ENCODE assay signal across 37 cellular contexts in genomic region chr7:68119411-68119810, GRCh38.
"Had no signal": no experiment of that assay in that cellular context is flagged by ENCODE, and none has a peak within 500 bp of the region (broad histone marks: within the 10 kb centered on the region; RNA-seq: fewer than 3 reads in every experiment).

No MANE protein-coding gene starts in this region.

- H3K4me3 ChIP-seq: adrenal gland, ascending aorta, body of pancreas, breast epithelium, cardiac muscle cell had no signal

- H3K4me1 ChIP-seq: adrenal gland, ascending aorta, body of pancreas, breast epithelium had no signal

- ATAC-seq: activated naive CD4-positive, alpha-beta T cell treated with anti-CD3 and anti-CD28 coated beads, Interleukin-2, amount 50 U/mL, for 72 hours; activated naive CD8-positive, alpha-beta T cell treated with anti-CD3 and anti-CD28 coated beads, Interleukin-2, amount 50 U/mL, for 24 hours; activated T-cell treated with anti-CD3 and anti-CD28 coated beads, Interleukin-2, amount 50 U/mL, for 4 hours; activated T-cell treated with anti-CD3 and anti-CD28 coated beads, Interleukin-2, amount 50 U/mL, for 72 hours; activated T-helper 17 cell treated with anti-CD3 and anti-CD28 coated beads, Interleukin-2, amount 50 U/mL, for 72 hours; body of pancreas had no signal

- H3K36me3 Mint-ChIP-seq: activated naive CD4-positive, alpha-beta T cell treated with anti-CD3 and anti-CD28 coated beads, Interleukin-2, amount 10 ng/mL, durations not matched to agents 7 days and 5 days; activated naive CD4-positive, alpha-beta T cell treated with anti-CD3 and anti-CD28 coated beads, Interleukin-2, amount 50 U/mL, for 24 hours; activated naive CD8-positive, alpha-beta T cell; activated naive CD8-positive, alpha-beta T cell treated with anti-CD3 and anti-CD28 coated beads for 36 hours; activated naive CD8-positive, alpha-beta T cell treated with anti-CD3 and anti-CD28 coated beads, Interleukin-2, amount 10 ng/mL, durations not matched to agents 7 days and 5 days; brain had no signal

- H3K9me3 ChIP-seq: adrenal gland, ascending aorta had no signal

- H3K27ac ChIP-seq: adrenal gland, ascending aorta, body of pancreas, brain microvascular endothelial cell, breast epithelium, cardiac muscle cell had no signal

- H3K27ac Mint-ChIP-seq: activated naive CD4-positive, alpha-beta T cell treated with anti-CD3 and anti-CD28 coated beads for 36 hours; activated naive CD4-positive, alpha-beta T cell treated with anti-CD3 and anti-CD28 coated beads, Interleukin-2, amount 10 ng/mL, durations not matched to agents 7 days and 5 days; activated naive CD4-positive, alpha-beta T cell treated with anti-CD3 and anti-CD28 coated beads, Interleukin-2, amount 50 U/mL, for 24 hours; activated naive CD4-positive, alpha-beta T cell treated with anti-CD3 and anti-CD28 coated beads, Interleukin-2, amount 50 U/mL, for 72 hours; activated naive CD8-positive, alpha-beta T cell; activated naive CD8-positive, alpha-beta T cell treated with anti-CD3 and anti-CD28 coated beads for 36 hours; activated naive CD8-positive, alpha-beta T cell treated with anti-CD3 and anti-CD28 coated beads, Interleukin-2, amount 10 ng/mL, durations not matched to agents 7 days and 5 days; activated naive CD8-positive, alpha-beta T cell treated with anti-CD3 and anti-CD28 coated beads, Interleukin-2, amount 50 U/mL, for 24 hours; activated T-cell treated with anti-CD3 and anti-CD28 coated beads, Interleukin-2, amount 50 U/mL, for 24 hours; activated T-cell treated with anti-CD3 and anti-CD28 coated beads, Interleukin-2, amount 50 U/mL, for 72 hours; activated T-helper 1 cell treated with anti-CD3 and anti-CD28 coated beads, Interleukin-12 subunit alpha, Interleukin-12 subunit beta, Interleukin-2, Interleukin-4 antibody, amounts not matched to agents 30 ng/mL and 10 ng/mL and 1 ng/mL, durations not matched to agents 14 hours and 24 hours and 36 hours; activated T-helper 17 cell treated with anti-CD3 and anti-CD28 coated beads, Interleukin-2, amount 50 U/mL, for 72 hours; activated T-helper 2 cell treated with anti-CD3 and anti-CD28 coated beads, Interferon-gamma antibody, Interleukin-2, Interleukin-4, amounts not matched to agents 10 μg/mL and 5 μg/mL and 100 μg/mL, durations not matched to agents 14 hours and 24 hours and 36 hours; brain had no signal

- H3K27me3 ChIP-seq: adrenal gland, ascending aorta, body of pancreas, brain microvascular endothelial cell, breast epithelium, cardiac muscle cell had no signal

- H3K27me3 Mint-ChIP-seq: activated naive CD4-positive, alpha-beta T cell treated with anti-CD3 and anti-CD28 coated beads, Interleukin-2, amount 10 ng/mL, durations not matched to agents 7 days and 5 days; activated naive CD4-positive, alpha-beta T cell treated with anti-CD3 and anti-CD28 coated beads, Interleukin-2, amount 50 U/mL, for 24 hours; activated naive CD8-positive, alpha-beta T cell; activated naive CD8-positive, alpha-beta T cell treated with anti-CD3 and anti-CD28 coated beads for 36 hours; activated naive CD8-positive, alpha-beta T cell treated with anti-CD3 and anti-CD28 coated beads, Interleukin-2, amount 10 ng/mL, durations not matched to agents 7 days and 5 days; activated naive CD8-positive, alpha-beta T cell treated with anti-CD3 and anti-CD28 coated beads, Interleukin-2, amount 50 U/mL, for 24 hours; activated T-cell treated with anti-CD3 and anti-CD28 coated beads, Interleukin-2, amount 50 U/mL, for 24 hours; activated T-helper 17 cell treated with anti-CD3 and anti-CD28 coated beads, Interleukin-2, amount 50 U/mL, for 72 hours; brain; central memory CD8-positive, alpha-beta T cell had no signal

- H3K4me3 Mint-ChIP-seq: activated naive CD4-positive, alpha-beta T cell treated with anti-CD3 and anti-CD28 coated beads for 36 hours; activated naive CD4-positive, alpha-beta T cell treated with anti-CD3 and anti-CD28 coated beads, Interleukin-2, amount 10 ng/mL, durations not matched to agents 7 days and 5 days; activated naive CD4-positive, alpha-beta T cell treated with anti-CD3 and anti-CD28 coated beads, Interleukin-2, amount 50 U/mL, for 24 hours; activated naive CD8-positive, alpha-beta T cell; activated naive CD8-positive, alpha-beta T cell treated with anti-CD3 and anti-CD28 coated beads for 36 hours; activated naive CD8-positive, alpha-beta T cell treated with anti-CD3 and anti-CD28 coated beads, Interleukin-2, amount 10 ng/mL, durations not matched to agents 7 days and 5 days; activated naive CD8-positive, alpha-beta T cell treated with anti-CD3 and anti-CD28 coated beads, Interleukin-2, amount 50 U/mL, for 24 hours; activated T-cell treated with anti-CD3 and anti-CD28 coated beads, Interleukin-2, amount 50 U/mL, for 24 hours; activated T-cell treated with anti-CD3 and anti-CD28 coated beads, Interleukin-2, amount 50 U/mL, for 4 hours; activated T-cell treated with anti-CD3 and anti-CD28 coated beads, Interleukin-2, amount 50 U/mL, for 72 hours; activated T-helper 1 cell treated with anti-CD3 and anti-CD28 coated beads, Interleukin-12 subunit alpha, Interleukin-12 subunit beta, Interleukin-2, Interleukin-4 antibody, amounts not matched to agents 30 ng/mL and 10 ng/mL and 1 ng/mL, durations not matched to agents 14 hours and 24 hours and 36 hours; activated T-helper 17 cell treated with anti-CD3 and anti-CD28 coated beads, Interleukin-2, amount 50 U/mL, for 72 hours; brain; central memory CD8-positive, alpha-beta T cell had no signal

- H3K4me1 Mint-ChIP-seq: activated naive CD4-positive, alpha-beta T cell treated with anti-CD3 and anti-CD28 coated beads, Interleukin-2, amount 10 ng/mL, durations not matched to agents 7 days and 5 days; activated naive CD4-positive, alpha-beta T cell treated with anti-CD3 and anti-CD28 coated beads, Interleukin-2, amount 50 U/mL, for 24 hours; activated naive CD8-positive, alpha-beta T cell treated with anti-CD3 and anti-CD28 coated beads for 36 hours; activated naive CD8-positive, alpha-beta T cell treated with anti-CD3 and anti-CD28 coated beads, Interleukin-2, amount 10 ng/mL, durations not matched to agents 7 days and 5 days; activated naive CD8-positive, alpha-beta T cell treated with anti-CD3 and anti-CD28 coated beads, Interleukin-2, amount 50 U/mL, for 24 hours; activated T-helper 17 cell treated with anti-CD3 and anti-CD28 coated beads, Interleukin-2, amount 50 U/mL, for 72 hours; brain; central memory CD8-positive, alpha-beta T cell had no signal

- H3K36me3 ChIP-seq: adrenal gland, ascending aorta, brain microvascular endothelial cell, breast epithelium, cardiac muscle cell had no signal

- DNase-seq: activated effector memory CD4-positive, alpha-beta T cell treated with anti-CD3 and anti-CD28 coated beads, Interleukin-2, amount 50 U/mL, for 16 hours; activated effector memory CD4-positive, alpha-beta T cell treated with Interleukin-2 at 50 U/mL for 16 hours; activated gamma-delta T cell; activated gamma-delta T cell treated with Interleukin-2 at 50 U/mL for 16 hours; activated naive CD4-positive, alpha-beta T cell; activated naive CD4-positive, alpha-beta T cell treated with anti-CD3 and anti-CD28 coated beads for 36 hours; activated naive CD4-positive, alpha-beta T cell treated with anti-CD3 and anti-CD28 coated beads, Interleukin-2, amount 10 ng/mL, durations not matched to agents 7 days and 5 days; activated naive CD4-positive, alpha-beta T cell treated with anti-CD3 and anti-CD28 coated beads, Interleukin-2, amount 50 U/mL, for 16 hours; activated naive CD4-positive, alpha-beta T cell treated with Interleukin-2 at 50 U/mL for 16 hours; activated naive CD8-positive, alpha-beta T cell treated with anti-CD3 and anti-CD28 coated beads for 36 hours; activated naive CD8-positive, alpha-beta T cell treated with anti-CD3 and anti-CD28 coated beads, Interleukin-2, amount 10 ng/mL, durations not matched to agents 7 days and 5 days; activated naive CD8-positive, alpha-beta T cell treated with anti-CD3 and anti-CD28 coated beads, Interleukin-2, amount 50 U/mL, for 24 hours; activated T-cell treated with anti-CD3 and anti-CD28 coated beads, Interleukin-2, amount 50 U/mL, for 1 hour; activated T-cell treated with anti-CD3 and anti-CD28 coated beads, Interleukin-2, amount 50 U/mL, for 24 hours; activated T-cell treated with anti-CD3 and anti-CD28 coated beads, Interleukin-2, amount 50 U/mL, for 4 hours; activated T-cell treated with anti-CD3 and anti-CD28 coated beads, Interleukin-2, amount 50 U/mL, for 48 hours; activated T-cell treated with anti-CD3 and anti-CD28 coated beads, Interleukin-2, amount 50 U/mL, for 72 hours; adrenal gland; amniotic stem cell; amygdala; aorta; body of pancreas; brain microvascular endothelial cell; caudate nucleus; central memory CD4-positive, alpha-beta T cell; cerebellar nuclear complex had no signal
